1 cellular context compared by ENCODE assay signal in the genomic region with DNA sequence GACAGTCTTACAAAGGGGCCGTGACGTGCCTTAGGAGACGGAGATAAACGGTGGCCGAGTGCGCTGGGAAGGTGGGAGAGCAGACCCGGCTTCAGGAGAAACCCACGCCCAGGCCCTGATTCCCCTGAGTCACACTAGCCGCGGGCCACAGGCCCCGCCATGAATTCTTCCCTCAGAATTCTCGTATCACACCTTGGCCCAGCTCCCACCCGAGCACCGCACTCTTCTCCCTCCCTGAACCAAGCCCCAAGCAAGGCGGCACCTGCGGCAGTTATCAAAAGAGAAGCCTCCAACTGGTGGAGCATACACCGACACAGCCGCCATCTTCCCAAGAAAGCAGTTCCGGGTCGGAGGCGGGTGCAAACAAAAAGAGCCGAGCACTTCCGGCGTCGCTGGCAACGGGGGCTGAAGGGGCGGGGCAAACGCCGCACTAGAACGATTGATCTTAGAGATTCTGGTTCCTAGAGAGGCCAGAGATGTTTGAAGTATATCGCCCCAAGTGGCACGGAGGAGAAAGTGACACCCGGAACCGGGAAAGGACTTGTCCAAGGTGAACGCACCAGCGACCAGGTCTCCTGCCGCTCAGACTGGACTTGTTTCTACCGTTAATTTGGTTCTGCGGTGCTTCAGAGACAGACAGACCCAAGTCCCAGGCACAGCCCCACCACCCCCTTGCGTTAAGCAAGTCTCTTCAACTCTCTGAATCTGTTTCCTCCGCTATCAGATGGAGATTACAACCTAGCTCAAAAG.
A peak's percentile ranks its signal among the peaks of the same experiment; 100 is the strongest.
TF ChIP-seq lines count a peak whose summit lies in the region.

PSMB7 (minus strand) TSS at position 341 of the 750 bp plus-strand sequence; CDS start at position 324, 17 bp downstream.

TF ChIP-seq in HepG2, 621 proteins besides CTCF, POLR2A, EP300 and RAD21 (continued from another document and continues in another):
- TF ChIP-seq TBP (CRISPR knock-in tag; IDR thresholded peaks at IDR 0.05): no peak
- TF ChIP-seq HNRNPUL1 (IDR thresholded peaks at IDR 0.05; ENCODE audit: low read depth, low read length): no peak
- peak; percentile 35; the same call in 1 of the 2 replicates for TF ChIP-seq ZNF644 (CRISPR knock-in tag; IDR thresholded peaks at IDR 0.05; ENCODE audit: low read depth)
- no peak for TF ChIP-seq NR1H2 (CRISPR knock-in tag; IDR thresholded peaks at IDR 0.05; ENCODE audit: borderline replicate concordance, low read depth)
- peak; percentile 86 for TF ChIP-seq KMT2B (CRISPR knock-in tag; IDR thresholded peaks at IDR 0.05)
- no peak for TF ChIP-seq FOXP1 (IDR thresholded peaks at IDR 0.05)
- no peak for TF ChIP-seq FOXP1 (CRISPR knock-in tag; IDR thresholded peaks at IDR 0.05)
- TF ChIP-seq ZNF639 (CRISPR knock-in tag; conservative IDR thresholded peaks at IDR 0.05): peak; percentile 64; the same call in 1 of the 2 replicates
- TF ChIP-seq, protein P1, sequence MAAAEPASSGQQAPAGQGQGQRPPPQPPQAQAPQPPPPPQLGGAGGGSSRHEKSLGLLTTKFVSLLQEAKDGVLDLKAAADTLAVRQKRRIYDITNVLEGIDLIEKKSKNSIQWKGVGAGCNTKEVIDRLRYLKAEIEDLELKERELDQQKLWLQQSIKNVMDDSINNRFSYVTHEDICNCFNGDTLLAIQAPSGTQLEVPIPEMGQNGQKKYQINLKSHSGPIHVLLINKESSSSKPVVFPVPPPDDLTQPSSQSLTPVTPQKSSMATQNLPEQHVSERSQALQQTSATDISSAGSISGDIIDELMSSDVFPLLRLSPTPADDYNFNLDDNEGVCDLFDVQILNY (CRISPR knock-in tag; conservative IDR thresholded peaks at IDR 0.05): no peak
- TF ChIP-seq FOXK1 (CRISPR knock-in tag; IDR thresholded peaks at IDR 0.05; ENCODE audit: borderline replicate concordance, low read depth): peak; percentile 85
- TF ChIP-seq ZKSCAN1 (IDR thresholded peaks at IDR 0.05; ENCODE audit: low read length): no peak
- TF ChIP-seq ONECUT2 (CRISPR knock-in tag; IDR thresholded peaks at IDR 0.05): 0 out of 2 replicates have a peak, but pooled peaks have one; percentile 34
- peak; percentile 65; the same call in 1 of the 2 replicates for TF ChIP-seq KAT7 (CRISPR knock-in tag; IDR thresholded peaks at IDR 0.05; ENCODE audit: borderline replicate concordance)
- no peak for TF ChIP-seq SMARCE1 (IDR thresholded peaks at IDR 0.05; ENCODE audit: borderline replicate concordance)
- TF ChIP-seq CHD2 (IDR thresholded peaks at IDR 0.05; ENCODE audit: low read depth, low read length): 0 out of 2 replicates have a peak, but pooled peaks have one; percentile 19
- TF ChIP-seq ZNF30 (CRISPR knock-in tag; IDR thresholded peaks at IDR 0.05): no peak
- TF ChIP-seq FOXP4 (CRISPR knock-in tag; IDR thresholded peaks at IDR 0.05): peak; percentile 72
- TF ChIP-seq SYNCRIP (IDR thresholded peaks at IDR 0.05; ENCODE audit: insufficient read depth, low read depth, low read length): no peak
- no peak for TF ChIP-seq DDIT3 (CRISPR knock-in tag; IDR thresholded peaks at IDR 0.05)
- TF ChIP-seq KDM3A (CRISPR knock-in tag; IDR thresholded peaks at IDR 0.05; ENCODE audit: low read depth): 0 out of 2 replicates have a peak, but pooled peaks have one; percentile 31
- TF ChIP-seq NFYB (CRISPR knock-in tag; IDR thresholded peaks at IDR 0.05): no peak
- TF ChIP-seq SUZ12 (IDR thresholded peaks at IDR 0.05; ENCODE audit: low read depth, low read length): no peak
- TF ChIP-seq ZNF280D (CRISPR knock-in tag; IDR thresholded peaks at IDR 0.05): peak; percentile 86
- no peak for TF ChIP-seq ATF6 (CRISPR knock-in tag; conservative IDR thresholded peaks at IDR 0.05)
- TF ChIP-seq ZNF263 (CRISPR knock-in tag; IDR thresholded peaks at IDR 0.05): no peak
- TF ChIP-seq, protein P2, sequence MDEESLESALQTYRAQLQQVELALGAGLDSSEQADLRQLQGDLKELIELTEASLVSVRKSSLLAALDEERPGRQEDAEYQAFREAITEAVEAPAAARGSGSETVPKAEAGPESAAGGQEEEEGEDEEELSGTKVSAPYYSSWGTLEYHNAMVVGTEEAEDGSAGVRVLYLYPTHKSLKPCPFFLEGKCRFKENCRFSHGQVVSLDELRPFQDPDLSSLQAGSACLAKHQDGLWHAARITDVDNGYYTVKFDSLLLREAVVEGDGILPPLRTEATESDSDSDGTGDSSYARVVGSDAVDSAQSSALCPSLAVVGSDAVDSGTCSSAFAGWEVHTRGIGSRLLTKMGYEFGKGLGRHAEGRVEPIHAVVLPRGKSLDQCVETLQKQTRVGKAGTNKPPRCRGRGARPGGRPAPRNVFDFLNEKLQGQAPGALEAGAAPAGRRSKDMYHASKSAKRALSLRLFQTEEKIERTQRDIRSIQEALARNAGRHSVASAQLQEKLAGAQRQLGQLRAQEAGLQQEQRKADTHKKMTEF (CRISPR knock-in tag; IDR thresholded peaks at IDR 0.05): peak; percentile 82
- TF ChIP-seq ZNF33B (CRISPR knock-in tag; IDR thresholded peaks at IDR 0.05): no peak
- TF ChIP-seq ZNF773 (CRISPR knock-in tag; IDR thresholded peaks at IDR 0.05; ENCODE audit: borderline replicate concordance): no peak
- no peak for TF ChIP-seq REL (CRISPR knock-in tag; conservative IDR thresholded peaks at IDR 0.05)
- no peak; the same call in 1 of the 2 replicates for TF ChIP-seq GTF2F1 (IDR thresholded peaks at IDR 0.05; ENCODE audit: low read length)
- TF ChIP-seq ZNF383 (CRISPR knock-in tag; IDR thresholded peaks at IDR 0.05; ENCODE audit: borderline replicate concordance): no peak
- no peak for TF ChIP-seq ZNF850 (CRISPR knock-in tag; conservative IDR thresholded peaks at IDR 0.05)
- no peak for TF ChIP-seq ZNF550 (CRISPR knock-in tag; IDR thresholded peaks at IDR 0.05; ENCODE audit: borderline replicate concordance)
- peak; percentile 44; the same call in 1 of the 2 replicates for TF ChIP-seq NFAT5 (CRISPR knock-in tag; IDR thresholded peaks at IDR 0.05)
- TF ChIP-seq, protein P3, sequence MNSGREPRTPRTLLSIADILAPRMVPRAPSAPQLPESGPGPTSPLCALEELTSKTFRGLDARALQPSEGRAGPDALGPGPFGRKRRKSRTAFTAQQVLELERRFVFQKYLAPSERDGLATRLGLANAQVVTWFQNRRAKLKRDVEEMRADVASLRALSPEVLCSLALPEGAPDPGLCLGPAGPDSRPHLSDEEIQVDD (CRISPR knock-in tag; IDR thresholded peaks at IDR 0.05; ENCODE audit: borderline replicate concordance): no peak
- TF ChIP-seq ZFP36L2 (CRISPR knock-in tag; IDR thresholded peaks at IDR 0.05): no peak
- TF ChIP-seq PHF21A (CRISPR knock-in tag; IDR thresholded peaks at IDR 0.05): peak; percentile 52; the same call in 1 of the 2 replicates
- peak; percentile 97 for TF ChIP-seq ZFX (CRISPR knock-in tag; IDR thresholded peaks at IDR 0.05; ENCODE audit: low read depth)
- no peak for TF ChIP-seq PREB (CRISPR knock-in tag; IDR thresholded peaks at IDR 0.05)
